Comparison of ENCODE assay signal across 17 cellular contexts in genomic region chr7:135260930-135261721, GRCh38. TPM values are rescaled to one million over a fixed set of nuclear protein-coding genes. Genes with fewer than 3 reads are reported as not detected.
DNase-seq lines count a peak whose midpoint lies in the region; ATAC-seq and TF ChIP-seq lines count a peak whose summit lies in the region.
"Had no signal": no experiment of that assay in that cellular context is flagged by ENCODE, and none has a peak within 500 bp of the region (broad histone marks: within the 10 kb centered on the region; RNA-seq: fewer than 3 reads in every experiment).

No MANE protein-coding gene starts in this region.

- peaks cover 21% of the 10 kb centered on the region for H3K4me1 Mint-ChIP-seq in nephron
- no peaks in the 10 kb centered on the region for H3K4me1 Mint-ChIP-seq in activated T-helper 1 cell treated with anti-CD3 and anti-CD28 coated beads, Interleukin-12 subunit alpha, Interleukin-12 subunit beta, Interleukin-2, Interleukin-4 antibody, amounts not matched to agents 30 ng/mL and 10 ng/mL and 1 ng/mL, durations not matched to agents 14 hours and 24 hours and 36 hours (ENCODE audit: low read depth)
- H3K4me1 Mint-ChIP-seq: activated CD4-positive, alpha-beta T cell treated with anti-CD3 and anti-CD28 coated beads, Interleukin-2, amount 10 ng/mL, durations not matched to agents 24 days and 14 days had no signal

- no peaks in the 10 kb centered on the region for H3K36me3 ChIP-seq in gastroesophageal sphincter
- H3K36me3 ChIP-seq in esophagus squamous epithelium: no peaks in the 10 kb centered on the region
- H3K36me3 ChIP-seq: gastrocnemius medialis, MG63 had no signal

- no peak for TF ChIP-seq EP300 in gastroesophageal sphincter (IDR thresholded peaks at IDR 0.05)

- TF ChIP-seq POLR2A in gastroesophageal sphincter (IDR thresholded peaks at IDR 0.05) (no peak), esophagus squamous epithelium (IDR thresholded peaks at IDR 0.05) (no peak)

- no peaks in the 10 kb centered on the region for H3K27me3 ChIP-seq in gastroesophageal sphincter
- H3K27me3 ChIP-seq in esophagus squamous epithelium: no peaks in the 10 kb centered on the region
- H3K27me3 ChIP-seq: gastrocnemius medialis, MG63 had no signal

- H3K4me3 Mint-ChIP-seq in nephron: no peak overlapping the region
- no peak overlapping the region for H3K4me3 Mint-ChIP-seq in activated T-helper 1 cell treated with anti-CD3 and anti-CD28 coated beads, Interleukin-12 subunit alpha, Interleukin-12 subunit beta, Interleukin-2, Interleukin-4 antibody, amounts not matched to agents 30 ng/mL and 10 ng/mL and 1 ng/mL, durations not matched to agents 14 hours and 24 hours and 36 hours
- H3K4me3 Mint-ChIP-seq: activated CD4-positive, alpha-beta T cell treated with anti-CD3 and anti-CD28 coated beads, Interleukin-2, amount 10 ng/mL, durations not matched to agents 24 days and 14 days had no signal

- peak; percentile 32 for ATAC-seq in gastroesophageal sphincter
- ATAC-seq: gastrocnemius medialis had no signal

- WGBS in gastroesophageal sphincter (ENCODE audit: low coverage in 1 of 2), 2 donors: 69 to 74% methylated on average over 5 to 8 of the region's 10 CpGs
- 70 to 75% methylated on average over 10 of the region's 10 CpGs for WGBS in esophagus squamous epithelium, 2 donors

- peaks cover 0 to 7% (median 0%) of the 10 kb centered on the region in 3 donors for H3K9me3 ChIP-seq in gastroesophageal sphincter
- peaks cover 0 to 4% (median 0%) of the 10 kb centered on the region in 3 donors for H3K9me3 ChIP-seq in esophagus squamous epithelium
- H3K9me3 ChIP-seq: MG63 had no signal

- H3K4me3 ChIP-seq in AG10803 (ENCODE audit: low read length): no peak overlapping the region
- H3K4me3 ChIP-seq in gastroesophageal sphincter: no peak overlapping the region
- no peak overlapping the region for H3K4me3 ChIP-seq in esophagus squamous epithelium
- H3K4me3 ChIP-seq: gastrocnemius medialis, MG63, skin epidermis had no signal

- peak overlapping the region; percentile 37 to 53 (median 45) for H3K27ac Mint-ChIP-seq in nephron
- no peak overlapping the region for H3K27ac Mint-ChIP-seq in activated T-helper 1 cell treated with anti-CD3 and anti-CD28 coated beads, Interleukin-12 subunit alpha, Interleukin-12 subunit beta, Interleukin-2, Interleukin-4 antibody, amounts not matched to agents 30 ng/mL and 10 ng/mL and 1 ng/mL, durations not matched to agents 14 hours and 24 hours and 36 hours
- H3K27ac Mint-ChIP-seq: activated CD4-positive, alpha-beta T cell treated with anti-CD3 and anti-CD28 coated beads, Interleukin-2, amount 10 ng/mL, durations not matched to agents 24 days and 14 days had no signal

- no peaks in the 10 kb centered on the region for H3K36me3 Mint-ChIP-seq in nephron (ENCODE audit: low read depth)
- no peaks in the 10 kb centered on the region for H3K36me3 Mint-ChIP-seq in activated T-helper 1 cell treated with anti-CD3 and anti-CD28 coated beads, Interleukin-12 subunit alpha, Interleukin-12 subunit beta, Interleukin-2, Interleukin-4 antibody, amounts not matched to agents 30 ng/mL and 10 ng/mL and 1 ng/mL, durations not matched to agents 14 hours and 24 hours and 36 hours (ENCODE audit: low read depth)

- peak; percentile 25 for DNase-seq in AG10803 (ENCODE audit: low read depth)
- peak; percentile 63 for DNase-seq in RPMI7951 (ENCODE audit: low read depth)
- no peak for DNase-seq in HPDE6-E6E7 (ENCODE audit: extremely low spot score)
- no peak for DNase-seq in esophagus squamous epithelium (lab: John Stamatoyannopoulos, UW)
- DNase-seq in HUDEP-2 (lab: John Stamatoyannopoulos, UW; ENCODE audit: unreplicated experiment in 76 of 76): no peak
- no peak for DNase-seq in activated T-helper 1 cell treated with anti-CD3 and anti-CD28 coated beads, Interleukin-12 subunit alpha, Interleukin-12 subunit beta, Interleukin-2, Interleukin-4 antibody, amounts not matched to agents 30 ng/mL and 10 ng/mL and 1 ng/mL, durations not matched to agents 14 hours and 24 hours and 36 hours (ENCODE audit: low spot score)
- DNase-seq: activated CD4-positive, alpha-beta T cell treated with anti-CD3 and anti-CD28 coated beads, Interleukin-2, amount 10 ng/mL, durations not matched to agents 24 days and 14 days; activated naive CD4-positive, alpha-beta T cell; gastrocnemius medialis; MG63; NCI-H774 had no signal

- TF ChIP-seq CTCF in AG10803 (conservative IDR thresholded peaks at IDR 0.05; ENCODE audit: low read length): no peak
- no peak for TF ChIP-seq CTCF in gastroesophageal sphincter (IDR thresholded peaks at IDR 0.05)
- no peak for TF ChIP-seq CTCF in nephron (IDR thresholded peaks at IDR 0.05; ENCODE audit: unreplicated experiment in 3 of 3)
- TF ChIP-seq CTCF in esophagus squamous epithelium (IDR thresholded peaks at IDR 0.05): no peak

- peaks cover 7% of the 10 kb centered on the region for H3K9me3 Mint-ChIP-seq in nephron
- H3K9me3 Mint-ChIP-seq in activated T-helper 1 cell treated with anti-CD3 and anti-CD28 coated beads, Interleukin-12 subunit alpha, Interleukin-12 subunit beta, Interleukin-2, Interleukin-4 antibody, amounts not matched to agents 30 ng/mL and 10 ng/mL and 1 ng/mL, durations not matched to agents 14 hours and 24 hours and 36 hours: peaks cover 15% of the 10 kb centered on the region
- H3K9me3 Mint-ChIP-seq: activated CD4-positive, alpha-beta T cell treated with anti-CD3 and anti-CD28 coated beads, Interleukin-2, amount 10 ng/mL, durations not matched to agents 24 days and 14 days had no signal

- H3K27me3 Mint-ChIP-seq in nephron (ENCODE audit: low read depth): peaks cover 12% of the 10 kb centered on the region
- H3K27me3 Mint-ChIP-seq in activated T-helper 1 cell treated with anti-CD3 and anti-CD28 coated beads, Interleukin-12 subunit alpha, Interleukin-12 subunit beta, Interleukin-2, Interleukin-4 antibody, amounts not matched to agents 30 ng/mL and 10 ng/mL and 1 ng/mL, durations not matched to agents 14 hours and 24 hours and 36 hours (ENCODE audit: insufficient read depth): peaks cover 2% of the 10 kb centered on the region
- H3K27me3 Mint-ChIP-seq: activated CD4-positive, alpha-beta T cell treated with anti-CD3 and anti-CD28 coated beads, Interleukin-2, amount 10 ng/mL, durations not matched to agents 24 days and 14 days had no signal

- intact Hi-C loops in esophagus squamous epithelium (cut with DNase I): no loop called here
- intact Hi-C loops in activated T-helper 1 cell treated with anti-CD3 and anti-CD28 coated beads, Interleukin-12 subunit alpha, Interleukin-12 subunit beta, Interleukin-2, Interleukin-4 antibody, amounts not matched to agents 30 ng/mL and 10 ng/mL and 1 ng/mL, durations not matched to agents 14 hours and 24 hours and 36 hours (cut with micrococcal nuclease): no loop called here

- H3K27ac ChIP-seq in gastroesophageal sphincter (peak overlapping the region in 2 of 4 donors; percentile 46 to 61), esophagus squamous epithelium (peak overlapping the region in 2 of 4 donors; percentile 2 to 9)
- H3K27ac ChIP-seq: gastrocnemius medialis had no signal

- H3K4me1 ChIP-seq in gastroesophageal sphincter (peaks cover 0 to 16% (median 4%) of the 10 kb centered on the region in 3 donors), esophagus squamous epithelium (peaks cover 0 to 6% (median 0%) of the 10 kb centered on the region in 3 donors)

RNA-seq across cellular contexts. Expression of gene STRA8, which starts 27.5 kb away (rescaled TPM):
- total RNA-seq in RPMI7951 (2014; rRNA removed; shearing (Covaris generic)): not detected in 2 replicates
- total RNA-seq in gastroesophageal sphincter: not detected
- total RNA-seq in esophagus squamous epithelium: not detected
- not detected in 2 replicates for total RNA-seq in activated T-helper 1 cell treated with anti-CD3 and anti-CD28 coated beads, Interleukin-12 subunit alpha, Interleukin-12 subunit beta, Interleukin-2, Interleukin-4 antibody, amounts not matched to agents 30 ng/mL and 10 ng/mL and 1 ng/mL, durations not matched to agents 14 hours and 24 hours and 36 hours
- total RNA-seq: activated CD4-positive, alpha-beta T cell treated with anti-CD3 and anti-CD28 coated beads, Interleukin-2, amount 10 ng/mL, durations not matched to agents 24 days and 14 days; dermis microvascular lymphatic vessel endothelial cell; gastrocnemius medialis; mononuclear cell; ureter had no signal

RNA-seq across cellular contexts. Expression of gene WDR91, which starts 49.8 kb away (rescaled TPM):
- total RNA-seq in RPMI7951 (2014; rRNA removed; shearing (Covaris generic)): 8.4 and 8.9 TPM in 2 replicates
- total RNA-seq in gastroesophageal sphincter (10 to 100 TPM; 18.7 to 37.1 (median 30.0) TPM), esophagus squamous epithelium (10 to 100 TPM; 19.6 to 29.0 (median 24.3) TPM)
- 34.6 and 35.4 TPM in 2 replicates for total RNA-seq in activated T-helper 1 cell treated with anti-CD3 and anti-CD28 coated beads, Interleukin-12 subunit alpha, Interleukin-12 subunit beta, Interleukin-2, Interleukin-4 antibody, amounts not matched to agents 30 ng/mL and 10 ng/mL and 1 ng/mL, durations not matched to agents 14 hours and 24 hours and 36 hours

Comparison
In these comparisons a context has a peak if more than half of its experiments do, and no peak if none do; other contexts are left out.
1. DNase-seq: peak in AG10803 (single experiment) and RPMI7951 (single experiment); none in HPDE6-E6E7 (single experiment), esophagus squamous epithelium (single experiment), HUDEP-2 (0 of 76) and activated T-helper 1 cell treated with anti-CD3 and anti-CD28 coated beads, Interleukin-12 subunit alpha, Interleukin-12 subunit beta, Interleukin-2, Interleukin-4 antibody, amounts not matched to agents 30 ng/mL and 10 ng/mL and 1 ng/mL, durations not matched to agents 14 hours and 24 hours and 36 hours (single experiment).